17 cellular contexts compared by ENCODE assay signal in the genomic region with DNA sequence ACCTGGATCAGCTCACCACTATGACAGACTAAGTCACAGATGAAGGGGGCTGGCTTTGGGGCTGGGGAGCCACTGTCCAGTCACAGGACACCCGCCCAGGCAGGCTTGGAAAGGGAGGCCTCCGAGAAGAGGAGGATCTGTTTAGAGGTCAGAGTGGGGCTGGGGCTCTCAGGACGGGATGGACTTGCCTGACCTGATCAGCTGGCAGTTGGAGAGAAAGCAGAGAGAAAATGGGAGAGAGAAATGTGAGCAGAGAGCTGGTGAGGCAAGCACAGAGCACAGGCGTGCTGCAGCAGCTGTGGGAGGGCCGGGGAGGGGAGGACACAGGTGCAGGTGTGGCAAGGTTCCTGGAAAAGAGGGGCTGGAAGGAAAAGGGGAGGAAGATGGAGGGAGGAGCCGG. TPM values are rescaled to one million over a fixed set of nuclear protein-coding genes. Genes with fewer than 3 reads are reported as not detected.
"Had no signal": no experiment of that assay in that cellular context is flagged by ENCODE, and none has a peak within 500 bp of the region (broad histone marks: within the 10 kb centered on the region; RNA-seq: fewer than 3 reads in every experiment).

No MANE protein-coding gene starts in this region.

RNA-seq across cellular contexts. Expression of a gene that starts 17.4 kb away (rescaled TPM):
- total RNA-seq: cerebellum, dermis blood vessel endothelial cell, esophagus mucosa, esophagus squamous epithelium, gastrocnemius medialis, glomerular endothelial cell, kidney, left colon, left ventricle myocardium inferior, lower lobe of right lung, lung microvascular endothelial cell, mesenteric fat pad, mononuclear cell had no signal
- polyA plus RNA-seq: heart right ventricle had no signal

RNA-seq across cellular contexts. Expression of a gene that starts 41.9 kb away (rescaled TPM):
- total RNA-seq: cerebellum, dermis blood vessel endothelial cell, esophagus mucosa, esophagus squamous epithelium, glomerular endothelial cell, heart right ventricle, kidney, left colon, left lobe of liver, left ventricle myocardium inferior, lower lobe of right lung, lung microvascular endothelial cell, mesenteric fat pad, mucosa of gallbladder had no signal
- polyA plus RNA-seq: heart right ventricle, liver had no signal
